Comparison of ENCODE assay signal across 13 cellular contexts in the genomic region with DNA sequence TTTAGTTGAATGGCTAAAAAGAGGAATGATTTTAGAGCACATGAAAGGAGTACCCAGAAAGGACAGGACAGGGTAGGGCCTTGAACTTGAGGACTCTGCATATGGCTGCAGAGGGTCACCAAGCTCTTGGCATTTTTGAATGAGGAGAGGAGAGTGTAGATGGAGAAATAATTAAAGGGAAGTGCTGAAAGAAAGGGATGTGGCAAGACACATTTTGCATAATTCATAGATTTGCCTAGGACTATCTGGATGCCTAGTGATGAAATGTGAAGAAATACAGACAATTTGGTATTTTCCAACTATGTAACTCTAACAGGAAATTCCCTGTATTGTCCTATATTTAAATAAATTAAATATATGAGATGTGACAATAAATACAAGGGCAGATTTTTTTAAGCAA. TPM values are rescaled to one million over a fixed set of nuclear protein-coding genes. Genes with fewer than 3 reads are reported as not detected.
DNase-seq lines count a peak whose midpoint lies in the region; ATAC-seq, FAIRE-seq and TF ChIP-seq lines count a peak whose summit lies in the region.
"Had no signal": no experiment of that assay in that cellular context is flagged by ENCODE, and none has a peak within 500 bp of the region (broad histone marks: within the 10 kb centered on the region; RNA-seq: fewer than 3 reads in every experiment).

No MANE protein-coding gene starts in this region.

- 0 out of 2 replicates have a peak overlapping the region, but pooled peaks have one; percentile 9 for H3K4me2 ChIP-seq in OCI-LY7 (ENCODE audit: low read length)

- H3K9me2 ChIP-seq in OCI-LY7 (ENCODE audit: insufficient read depth, low read length), result no peaks in the 10 kb centered on the region

- TF ChIP-seq CTCF in OCI-LY7 (conservative IDR thresholded peaks at IDR 0.05; ENCODE audit: low read length) (no peak), lower lobe of right lung (IDR thresholded peaks at IDR 0.05) (no peak), Peyer's patch (IDR thresholded peaks at IDR 0.05) (no peak)

- H3K27ac ChIP-seq in OCI-LY7 (ENCODE audit: low read depth, low read length, poor library complexity, severe bottlenecking), result no peak overlapping the region
- peak overlapping the region; percentile 20 for H3K27ac ChIP-seq in lower lobe of right lung
- peak overlapping the region in 2 of 4 donors; percentile 44 to 68 for H3K27ac ChIP-seq in Peyer's patch

- no peak for DNase-seq in GM12891 (ENCODE audit: insufficient read length, low spot score)
- no peak for DNase-seq in OCI-LY7 (ENCODE audit: low spot score)
- DNase-seq in lower lobe of right lung, result no peak
- no peak for DNase-seq in amniotic stem cell (lab: John Stamatoyannopoulos, UW)
- DNase-seq in Peyer's patch, result no peak
- DNase-seq in stimulated activated CD4-positive, alpha-beta T cell treated with anti-CD3 and anti-CD28 coated beads, Interleukin-1b, Interleukin-23, amount 100 ng/mL, for 48 hours, result no peak
- DNase-seq in ureter (ENCODE audit: low spot score), result no peak
- DNase-seq: caudate nucleus; CD8-positive, alpha-beta T cell; NCI-H82; T1000; uterus had no signal

- H3K9me3 ChIP-seq in OCI-LY7 (ENCODE audit: low read length) (no peaks in the 10 kb centered on the region), lower lobe of right lung (no peaks in the 10 kb centered on the region), Peyer's patch (no peaks in the 10 kb centered on the region)
- H3K9me3 ChIP-seq: uterus had no signal

- H4K20me1 ChIP-seq in OCI-LY7 (ENCODE audit: insufficient read depth, low read length), result no peaks in the 10 kb centered on the region

- FAIRE-seq in GM12891 (lab: Jason Lieb, UNC), result no peak

- H2AFZ ChIP-seq in OCI-LY7 (ENCODE audit: low read length), result no peak overlapping the region

- BruUV-seq in OCI-LY7 (replicated peaks; lab: Mats Ljungman, UMichigan), result no TSS peak

- POLR2A ChIA-PET in OCI-LY7 (lab: Charles Lee), result interaction anchor here (0.6 kb wide), 2 partner anchors 38 to 294 kb away, joined by 3 read pairs; no protein-coding TSS in a partner anchor

- peak; percentile 16 for ATAC-seq in HG02885 (IDR thresholded peaks at IDR 0.05; ENCODE audit: poor library complexity, unreplicated experiment)
- ATAC-seq in lower lobe of right lung, result peak; percentile 35 to 40

- H3K79me2 ChIP-seq in OCI-LY7 (ENCODE audit: insufficient read depth, low read depth, low read length), result no peaks in the 10 kb centered on the region

- H3K4me3 ChIP-seq in OCI-LY7 (ENCODE audit: low read depth, low read length, poor library complexity, severe bottlenecking), result no peak overlapping the region
- H3K4me3 ChIP-seq in lower lobe of right lung, result no peak overlapping the region
- no peak overlapping the region for H3K4me3 ChIP-seq in Peyer's patch
- H3K4me3 ChIP-seq: uterus had no signal

- H3K36me3 ChIP-seq in OCI-LY7 (ENCODE audit: insufficient read depth, low read length), result no peaks in the 10 kb centered on the region
- H3K36me3 ChIP-seq in lower lobe of right lung, result no peaks in the 10 kb centered on the region
- no peaks in the 10 kb centered on the region for H3K36me3 ChIP-seq in Peyer's patch
- H3K36me3 ChIP-seq: uterus had no signal

- CTCF ChIA-PET in OCI-LY7 (lab: Charles Lee; ENCODE audit: unreplicated experiment), result interaction anchor here (0.5 kb wide), 1 partner anchor 456 kb away, joined by 3 read pairs; no protein-coding TSS in a partner anchor

- H3K4me1 ChIP-seq in OCI-LY7 (ENCODE audit: insufficient read depth, low read length, poor library complexity, severe bottlenecking), result peaks cover 11% of the 10 kb centered on the region
- peaks cover 29% of the 10 kb centered on the region for H3K4me1 ChIP-seq in lower lobe of right lung
- H3K4me1 ChIP-seq in Peyer's patch, result peaks cover 0 to 10% (median 2%) of the 10 kb centered on the region in 4 donors
- H3K4me1 ChIP-seq: uterus had no signal

- H3K27me3 ChIP-seq in lower lobe of right lung (ENCODE audit: low read depth), result no peaks in the 10 kb centered on the region
- no peaks in the 10 kb centered on the region for H3K27me3 ChIP-seq in Peyer's patch
- H3K27me3 ChIP-seq: uterus had no signal

- intact Hi-C loops in OCI-LY7 (cut with micrococcal nuclease; ENCODE audit: unreplicated experiment), result loop anchor here (5.0 to 10.0 kb wide), 4 partner anchors 305 to 485 kb away; a partner anchor contains a TSS
- intact Hi-C loops in lower lobe of right lung (cut with DNase I), result no loop called here

- TF ChIP-seq POLR2A in GM12891 (IDR thresholded peaks at IDR 0.05; ENCODE audit: low read depth, low read length) (no peak), Peyer's patch (IDR thresholded peaks at IDR 0.05) (no peak)

TF ChIP-seq in GM12891, 5 proteins besides CTCF, POLR2A, EP300 and RAD21:
- peak; percentile 40; the same call in 1 of the 2 replicates for TF ChIP-seq SPI1 (IDR thresholded peaks at IDR 0.05; ENCODE audit: low read depth, low read length)
- TF ChIP-seq POLR2AphosphoS5 (IDR thresholded peaks at IDR 0.05; ENCODE audit: low read depth, low read length), result no peak

RNA-seq across cellular contexts. Expression of a gene that starts 27.5 kb away (rescaled TPM):
- 6.2 TPM for polyA plus RNA-seq in GM12891 (2012; ENCODE audit: low read depth, missing spikeins)
- total RNA-seq in OCI-LY7 (2014; rRNA removed; shearing (Covaris generic)), result 30.8 and 37.4 TPM in 2 replicates
- 26.2 and 33.5 TPM in 2 replicates for total RNA-seq in OCI-LY7 (2022)
- 13.8 TPM for total RNA-seq in lower lobe of right lung
- total RNA-seq in Peyer's patch, result 10 to 100 TPM in 3 of 4 donors, 1 to 10 TPM in 1; 5.2 to 46.2 (median 14.5) TPM
- total RNA-seq in ureter, result 24.7 TPM
